ENCODE assay signal across 8 cellular contexts in genomic region chr7:44797329-44798258, GRCh38.
DNase-seq lines count a peak whose midpoint lies in the region; ATAC-seq and TF ChIP-seq lines count a peak whose summit lies in the region.

No MANE protein-coding gene starts in this region.

- H3K4me3 ChIP-seq in choroid plexus epithelial cell (ENCODE audit: low read depth, low read length), result peak overlapping the region; percentile 94

- DNase-seq in AG09319 (ENCODE audit: extremely low read depth, low read depth) (peak; percentile 72), NCI-H510A treated with DMSO at 0.1 percent for 48 hours (lab: John Stamatoyannopoulos, UW) (peak; percentile 83), choroid plexus epithelial cell (ENCODE audit: low read depth) (peak; percentile 85), kidney glomerular epithelial cell (lab: John Stamatoyannopoulos, UW) (peak; percentile 69)
- DNase-seq in activated CD4-positive, alpha-beta T cell treated with anti-CD3 and anti-CD28 coated beads for 48 hours, result peak; percentile 90
- DNase-seq in stimulated activated CD4-positive, alpha-beta T cell treated with anti-CD3 and anti-CD28 coated beads, Interleukin-15, amount 100 ng/mL, for 24 hours, result peak; percentile 89

- TF ChIP-seq CTCF in AG09319 (IDR thresholded peaks at IDR 0.05; ENCODE audit: low read depth, low read length), result peak; percentile 39
- peak; percentile 58 for TF ChIP-seq CTCF in choroid plexus epithelial cell (conservative IDR thresholded peaks at IDR 0.05; ENCODE audit: low read depth, low read length)

- ATAC-seq in GM19035 (IDR thresholded peaks at IDR 0.05; ENCODE audit: unreplicated experiment) (peak; percentile 51), HG03378 (IDR thresholded peaks at IDR 0.05; ENCODE audit: unreplicated experiment) (peak; percentile 49)

Comparison
In these comparisons a context has a peak if more than half of its experiments do, and no peak if none do; other contexts are left out.
1. Peak in every context shown above with its lines: DNase-seq, ATAC-seq and H3K4me3 ChIP-seq.